Comparison of ENCODE assay signal across 9 cellular contexts in the genomic region with DNA sequence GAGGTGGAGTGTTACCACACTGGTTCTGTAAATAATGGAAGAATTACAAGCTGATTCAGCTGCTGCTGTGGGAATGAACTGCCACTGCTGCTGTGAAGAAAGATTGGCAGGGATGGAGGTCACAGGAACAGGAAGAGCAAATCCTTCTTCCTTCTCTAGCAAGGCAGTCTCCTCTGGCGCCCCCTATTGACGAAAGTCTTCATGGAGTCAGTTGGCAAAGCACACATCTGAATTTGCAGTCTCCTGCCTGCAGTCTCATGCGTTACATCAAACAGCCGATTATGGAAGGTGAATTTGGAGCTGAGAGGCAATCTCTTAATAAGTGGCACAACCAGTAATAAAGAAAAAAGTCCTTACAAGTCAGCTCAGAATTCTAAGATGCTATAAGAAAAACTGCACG.
DNase-seq lines count a peak whose midpoint lies in the region; ATAC-seq and TF ChIP-seq lines count a peak whose summit lies in the region.
"Had no signal": no experiment of that assay in that cellular context is flagged by ENCODE, and none has a peak within 500 bp of the region (broad histone marks: within the 10 kb centered on the region; RNA-seq: fewer than 3 reads in every experiment).

No MANE protein-coding gene starts in this region.

- TF ChIP-seq CTCF in GM10248 (IDR thresholded peaks at IDR 0.05; ENCODE audit: control extremely low read depth, extremely low read depth, low read depth, missing control alignments), result peak; percentile 34
- peak; percentile 65 for TF ChIP-seq CTCF in Loucy (conservative IDR thresholded peaks at IDR 0.05; ENCODE audit: low read length)
- TF ChIP-seq CTCF in tibial artery (IDR thresholded peaks at IDR 0.05), result peak; percentile 36 to 38

- CTCF ChIA-PET in GM10248 (lab: Yijun Ruan, JAX), result interaction anchor here (0.8 to 2.0 kb wide), 6 partner anchors 10 to 26 kb away, joined by 3 to 9 read pairs (median 4); no protein-coding TSS in a partner anchor

- no peaks in the 10 kb centered on the region for H3F3A ChIP-seq in Loucy (ENCODE audit: low read depth)

- H3K27me3 ChIP-seq in Loucy (ENCODE audit: insufficient read depth, low read length, poor library complexity, severe bottlenecking) (no peaks in the 10 kb centered on the region), tibial artery (no peaks in the 10 kb centered on the region)

- POLR2A ChIA-PET in GM10248 (lab: Yijun Ruan, JAX), result no interaction called here

- H3K9ac ChIP-seq in Loucy (ENCODE audit: low read depth, low read length, poor library complexity, severe bottlenecking), result no peak overlapping the region

- H3K4me2 ChIP-seq in Loucy (ENCODE audit: low read depth, low read length, poor library complexity, severe bottlenecking), result no peak overlapping the region

- 0 out of 2 replicates have a peak, but pooled peaks cover 3% of the 10 kb centered on the region for H3K9me2 ChIP-seq in Loucy (replicated peaks; ENCODE audit: low read depth, low read length)

- H3K4me1 ChIP-seq in Loucy (ENCODE audit: insufficient read depth, low read length, poor library complexity, severe bottlenecking), result no peaks in the 10 kb centered on the region
- H3K4me1 ChIP-seq in tibial artery, result peaks cover 0 to 13% (median 0%) of the 10 kb centered on the region in 4 donors

- H3K9me3 ChIP-seq in Loucy (ENCODE audit: insufficient read depth, low read depth, low read length) (no peaks in the 10 kb centered on the region), tibial artery (no peaks in the 10 kb centered on the region)

- H2AFZ ChIP-seq in Loucy (ENCODE audit: low read length), result no peak overlapping the region

- H3K4me3 ChIP-seq in Loucy (ENCODE audit: low read length, poor library complexity, severe bottlenecking) (no peak overlapping the region), tibial artery (no peak overlapping the region)

- no peaks in the 10 kb centered on the region for H4K20me1 ChIP-seq in Loucy (ENCODE audit: insufficient read depth, low read length, poor library complexity, severe bottlenecking)

- H3K27ac ChIP-seq in tibial artery, result no peak overlapping the region

- H3K36me3 ChIP-seq in Loucy (ENCODE audit: insufficient read depth, low read length) (no peaks in the 10 kb centered on the region), tibial artery (no peaks in the 10 kb centered on the region)

- no peak for DNase-seq in GM10248 (ENCODE audit: extremely low spot score)
- DNase-seq in amniotic epithelial cell (ENCODE audit: low read depth), result peak; percentile 79
- DNase-seq in iris pigment epithelial cell (ENCODE audit: low read depth), result peak; percentile 72
- peak; percentile 60 to 72 for DNase-seq in tibial artery
- no peak for DNase-seq in activated CD4-positive, CD25-positive, alpha-beta regulatory T cell treated with anti-CD3 and anti-CD28 coated beads, Interleukin-2, amount 50 U/mL, for 72 hours
- no peak for DNase-seq in NCI-H510A treated with DMSO at 0.1 percent for 48 hours (lab: John Stamatoyannopoulos, UW)

- ATAC-seq in HG03469 (IDR thresholded peaks at IDR 0.05; ENCODE audit: unreplicated experiment), result no peak
- ATAC-seq: left colon had no signal

- intact Hi-C loops in tibial artery (cut with DNase I; ENCODE audit: low total_unique reads), result no loop called here

- H3K79me2 ChIP-seq in Loucy (ENCODE audit: insufficient read depth, low read length), result no peaks in the 10 kb centered on the region

Comparison
In these comparisons a context has a peak if more than half of its experiments do, and no peak if none do; other contexts are left out.
1. DNase-seq: peak in amniotic epithelial cell (single experiment), iris pigment epithelial cell (single experiment) and tibial artery (2 of 2); none in GM10248 (single experiment), activated CD4-positive, CD25-positive, alpha-beta regulatory T cell treated with anti-CD3 and anti-CD28 coated beads, Interleukin-2, amount 50 U/mL, for 72 hours (single experiment) and NCI-H510A treated with DMSO at 0.1 percent for 48 hours (single experiment).
2. Peak in every context shown above with its lines, with median percentiles within 50 percentile points of each other: CTCF ChIP-seq.